8 cellular contexts compared by ENCODE assay signal in genomic region chr6:29926795-29927427, GRCh38. TPM values are rescaled to one million over a fixed set of nuclear protein-coding genes. Genes with fewer than 3 reads are reported as not detected.
A peak's percentile ranks its signal among the peaks of the same experiment; 100 is the strongest.
DNase-seq lines count a peak whose midpoint lies in the region; ATAC-seq lines count a peak whose summit lies in the region.

No MANE protein-coding gene starts in this region.

- intact Hi-C loops in CD4-positive, alpha-beta memory T cell (cut with micrococcal nuclease): loop anchor here (1.0 to 5.0 kb wide), 5 partner anchors 15 to 80 kb away; partner anchors contain the start of gene HLA-A

- peak overlapping the region; percentile 23 to 70 for H3K4me3 ChIP-seq in CD4-positive, alpha-beta memory T cell (ENCODE audit: low read length in 2 of 2)
- H3K4me3 ChIP-seq in H7 (ENCODE audit: insufficient read depth, low read depth, low read length): peak overlapping the region; percentile 42
- peak overlapping the region; percentile 62 to 82 for H3K4me3 ChIP-seq in esophagus (ENCODE audit: low read depth in 1 of 2, low read length in 2 of 2)

- no peaks in the 10 kb centered on the region for H3K9me3 ChIP-seq in CD4-positive, alpha-beta memory T cell (ENCODE audit: control insufficient read depth in 1 of 2, low read length in 2 of 2)
- no peaks in the 10 kb centered on the region for H3K9me3 ChIP-seq in esophagus (ENCODE audit: control insufficient read depth in 2 of 2, insufficient read depth in 1 of 2, low read depth in 1 of 2, low read length in 1 of 2)

- H3K36me3 Mint-ChIP-seq in CD4-positive, alpha-beta memory T cell: peaks cover 0 to 6% of the 10 kb centered on the region in 2 donors
- H3K36me3 Mint-ChIP-seq in natural killer cell treated with Interleukin-12 subunit alpha and Interleukin-12 subunit beta and Interleukin-15 and Interleukin-18, amount 100 ng/mL, for 72 hours: no peaks in the 10 kb centered on the region

- H3K4me1 ChIP-seq in CD4-positive, alpha-beta memory T cell (ENCODE audit: insufficient read depth, low read length): peaks cover 15% of the 10 kb centered on the region
- peaks cover 0 to 2% of the 10 kb centered on the region in 2 donors for H3K4me1 ChIP-seq in esophagus (ENCODE audit: control insufficient read depth in 2 of 2, insufficient read depth in 2 of 2, low read length in 1 of 2)

- peak; percentile 94 to 96 for ATAC-seq in natural killer cell treated with Interleukin-12 subunit alpha and Interleukin-12 subunit beta and Interleukin-15 and Interleukin-18, amount 100 ng/mL, for 72 hours

- H3K4me1 Mint-ChIP-seq in CD4-positive, alpha-beta memory T cell: peaks cover 1 to 28% (median 11%) of the 10 kb centered on the region in 4 donors
- H3K4me1 Mint-ChIP-seq in natural killer cell treated with Interleukin-12 subunit alpha and Interleukin-12 subunit beta and Interleukin-15 and Interleukin-18, amount 100 ng/mL, for 72 hours (ENCODE audit: low read depth in 2 of 2): peaks cover 5 to 6% of the 10 kb centered on the region in 2 donors

- H3K27ac Mint-ChIP-seq in CD4-positive, alpha-beta memory T cell: peak overlapping the region in 6 of 7 donors; percentile 84 to 100 (median 99)
- H3K27ac Mint-ChIP-seq in natural killer cell treated with Interleukin-12 subunit alpha and Interleukin-12 subunit beta and Interleukin-15 and Interleukin-18, amount 100 ng/mL, for 72 hours: peak overlapping the region; percentile 83 to 92

- no peaks in the 10 kb centered on the region for H3K27me3 ChIP-seq in CD4-positive, alpha-beta memory T cell (ENCODE audit: insufficient read depth, low read length)
- H3K27me3 ChIP-seq in H7 (ENCODE audit: control insufficient read depth, insufficient read depth, low read length) (peaks cover 4% of the 10 kb centered on the region), esophagus (ENCODE audit: control insufficient read depth in 1 of 2, insufficient read depth in 2 of 2, low read length in 2 of 2) (no peaks in the 10 kb centered on the region)

- H3K27ac ChIP-seq in CD4-positive, alpha-beta memory T cell (ENCODE audit: low read depth, low read length): peak overlapping the region; percentile 99
- peak overlapping the region; percentile 87 to 90 for H3K27ac ChIP-seq in esophagus (ENCODE audit: low read depth in 2 of 2, low read length in 1 of 2)

- CTCF ChIA-PET in CD4-positive, alpha-beta memory T cell (lab: Charles Lee; ENCODE audit: partially characterized antibody): no interaction called here

- peak overlapping the region in 7 of 8 donors; percentile 90 to 97 (median 95) for H3K4me3 Mint-ChIP-seq in CD4-positive, alpha-beta memory T cell
- peak overlapping the region; percentile 93 for H3K4me3 Mint-ChIP-seq in natural killer cell treated with Interleukin-12 subunit alpha and Interleukin-12 subunit beta and Interleukin-15 and Interleukin-18, amount 100 ng/mL, for 72 hours

- H3K27me3 Mint-ChIP-seq in CD4-positive, alpha-beta memory T cell: no peaks in the 10 kb centered on the region
- no peaks in the 10 kb centered on the region for H3K27me3 Mint-ChIP-seq in natural killer cell treated with Interleukin-12 subunit alpha and Interleukin-12 subunit beta and Interleukin-15 and Interleukin-18, amount 100 ng/mL, for 72 hours

- WGBS in esophagus, 2 donors: 1% methylated on average over 48 to 54 of the region's 54 CpGs

- DNase-seq in CD4-positive, alpha-beta memory T cell: peak; percentile 75 to 95 (median 80)
- peak; percentile 58 for DNase-seq in H7
- DNase-seq in NCI-H69 (lab: John Stamatoyannopoulos, UW): peak; percentile 54
- peak; percentile 81 for DNase-seq in activated T-cell treated with anti-CD3 and anti-CD28 coated beads for 4 hours
- peak; percentile 80 for DNase-seq in natural killer cell treated with Interleukin-12 subunit alpha and Interleukin-12 subunit beta and Interleukin-15 and Interleukin-18, amount 100 ng/mL, for 72 hours (ENCODE audit: low spot score)
- peak; percentile 26 for DNase-seq in stromal cell of bone marrow (ENCODE audit: low read depth)
- DNase-seq in T1000 (lab: John Stamatoyannopoulos, UW): no peak

- H3K36me3 ChIP-seq in CD4-positive, alpha-beta memory T cell (ENCODE audit: insufficient read depth, low read length): no peaks in the 10 kb centered on the region
- H3K36me3 ChIP-seq in H7 (replicated peaks; ENCODE audit: control insufficient read depth, insufficient read depth, low read length) (no peaks in the 10 kb centered on the region), esophagus (ENCODE audit: control insufficient read depth in 2 of 2, insufficient read depth in 2 of 2, low read length in 1 of 2) (no peaks in the 10 kb centered on the region)

- POLR2A ChIA-PET in CD4-positive, alpha-beta memory T cell (lab: Charles Lee; ENCODE audit: partially characterized antibody): interaction anchor here (0.7 to 3.4 kb wide), 11 partner anchors 13 to 139 kb away, joined by 3 to 53 read pairs (median 7); partner anchors contain the start of genes HLA-A, POLR1H and PPP1R11

- no peaks in the 10 kb centered on the region for H3K9me3 Mint-ChIP-seq in CD4-positive, alpha-beta memory T cell
- no peaks in the 10 kb centered on the region for H3K9me3 Mint-ChIP-seq in natural killer cell treated with Interleukin-12 subunit alpha and Interleukin-12 subunit beta and Interleukin-15 and Interleukin-18, amount 100 ng/mL, for 72 hours

RNA-seq across cellular contexts. Expression of gene HLA-A, which starts 15.4 kb away (rescaled TPM):
- total RNA-seq in CD4-positive, alpha-beta memory T cell: 1,000 to 10,000 TPM; 2,115 to 2,200 TPM
- 1,000 to 10,000 TPM; 2,923 to 3,137 TPM for polyA plus RNA-seq in CD4-positive, alpha-beta memory T cell
- total RNA-seq in H7 (2014; rRNA removed; shearing (Covaris generic)): 55.5 and 73.8 TPM in 2 replicates
- 100 to 1,000 TPM; 197 to 259 TPM for polyA plus RNA-seq in esophagus
- 1,000 to 10,000 TPM; 1,618 to 3,352 TPM for total RNA-seq in natural killer cell treated with Interleukin-12 subunit alpha and Interleukin-12 subunit beta and Interleukin-15 and Interleukin-18, amount 100 ng/mL, for 72 hours

Comparison
In these comparisons a context has a peak if more than half of its experiments do, and no peak if none do; other contexts are left out.
1. RNA of gene HLA-A, which starts 15.4 kb away (total RNA-seq): 1,618 to 3,352 TPM in natural killer cell treated with Interleukin-12 subunit alpha and Interleukin-12 subunit beta and Interleukin-15 and Interleukin-18, amount 100 ng/mL, for 72 hours and 2,115 to 2,200 TPM in CD4-positive, alpha-beta memory T cell; 55.5 to 73.8 TPM in H7; every median in the first group is over 10 times any median in the second.
2. Peak in every context shown above with its lines, with median percentiles within 50 percentile points of each other: H3K4me3 ChIP-seq.